Comparison of ENCODE assay signal across 1 cellular context in the genomic region with DNA sequence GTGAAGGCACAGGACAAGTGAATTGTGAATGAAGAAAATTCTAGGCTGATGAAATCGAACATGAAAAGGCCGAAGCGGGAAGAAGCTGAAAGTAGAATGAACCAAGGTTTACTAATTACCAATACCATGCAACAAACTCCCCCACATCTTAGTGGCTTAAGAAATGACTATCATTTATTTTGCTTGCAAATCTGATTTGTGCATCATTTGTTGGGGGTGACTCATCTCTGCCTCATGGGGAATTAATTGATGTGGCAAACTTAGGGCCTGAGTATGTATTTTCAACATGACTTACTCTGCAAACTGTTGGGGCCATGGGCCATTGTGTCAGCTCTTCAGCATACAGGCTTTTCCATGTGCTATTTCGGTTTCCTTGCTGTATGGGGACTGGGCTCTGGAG.
TF ChIP-seq lines count a peak whose summit lies in the region.

No MANE protein-coding gene starts in this region.

TF ChIP-seq in K562, 482 proteins besides CTCF, POLR2A, EP300 and RAD21 (continued from another document and continues in another):
- TF ChIP-seq, protein P1, sequence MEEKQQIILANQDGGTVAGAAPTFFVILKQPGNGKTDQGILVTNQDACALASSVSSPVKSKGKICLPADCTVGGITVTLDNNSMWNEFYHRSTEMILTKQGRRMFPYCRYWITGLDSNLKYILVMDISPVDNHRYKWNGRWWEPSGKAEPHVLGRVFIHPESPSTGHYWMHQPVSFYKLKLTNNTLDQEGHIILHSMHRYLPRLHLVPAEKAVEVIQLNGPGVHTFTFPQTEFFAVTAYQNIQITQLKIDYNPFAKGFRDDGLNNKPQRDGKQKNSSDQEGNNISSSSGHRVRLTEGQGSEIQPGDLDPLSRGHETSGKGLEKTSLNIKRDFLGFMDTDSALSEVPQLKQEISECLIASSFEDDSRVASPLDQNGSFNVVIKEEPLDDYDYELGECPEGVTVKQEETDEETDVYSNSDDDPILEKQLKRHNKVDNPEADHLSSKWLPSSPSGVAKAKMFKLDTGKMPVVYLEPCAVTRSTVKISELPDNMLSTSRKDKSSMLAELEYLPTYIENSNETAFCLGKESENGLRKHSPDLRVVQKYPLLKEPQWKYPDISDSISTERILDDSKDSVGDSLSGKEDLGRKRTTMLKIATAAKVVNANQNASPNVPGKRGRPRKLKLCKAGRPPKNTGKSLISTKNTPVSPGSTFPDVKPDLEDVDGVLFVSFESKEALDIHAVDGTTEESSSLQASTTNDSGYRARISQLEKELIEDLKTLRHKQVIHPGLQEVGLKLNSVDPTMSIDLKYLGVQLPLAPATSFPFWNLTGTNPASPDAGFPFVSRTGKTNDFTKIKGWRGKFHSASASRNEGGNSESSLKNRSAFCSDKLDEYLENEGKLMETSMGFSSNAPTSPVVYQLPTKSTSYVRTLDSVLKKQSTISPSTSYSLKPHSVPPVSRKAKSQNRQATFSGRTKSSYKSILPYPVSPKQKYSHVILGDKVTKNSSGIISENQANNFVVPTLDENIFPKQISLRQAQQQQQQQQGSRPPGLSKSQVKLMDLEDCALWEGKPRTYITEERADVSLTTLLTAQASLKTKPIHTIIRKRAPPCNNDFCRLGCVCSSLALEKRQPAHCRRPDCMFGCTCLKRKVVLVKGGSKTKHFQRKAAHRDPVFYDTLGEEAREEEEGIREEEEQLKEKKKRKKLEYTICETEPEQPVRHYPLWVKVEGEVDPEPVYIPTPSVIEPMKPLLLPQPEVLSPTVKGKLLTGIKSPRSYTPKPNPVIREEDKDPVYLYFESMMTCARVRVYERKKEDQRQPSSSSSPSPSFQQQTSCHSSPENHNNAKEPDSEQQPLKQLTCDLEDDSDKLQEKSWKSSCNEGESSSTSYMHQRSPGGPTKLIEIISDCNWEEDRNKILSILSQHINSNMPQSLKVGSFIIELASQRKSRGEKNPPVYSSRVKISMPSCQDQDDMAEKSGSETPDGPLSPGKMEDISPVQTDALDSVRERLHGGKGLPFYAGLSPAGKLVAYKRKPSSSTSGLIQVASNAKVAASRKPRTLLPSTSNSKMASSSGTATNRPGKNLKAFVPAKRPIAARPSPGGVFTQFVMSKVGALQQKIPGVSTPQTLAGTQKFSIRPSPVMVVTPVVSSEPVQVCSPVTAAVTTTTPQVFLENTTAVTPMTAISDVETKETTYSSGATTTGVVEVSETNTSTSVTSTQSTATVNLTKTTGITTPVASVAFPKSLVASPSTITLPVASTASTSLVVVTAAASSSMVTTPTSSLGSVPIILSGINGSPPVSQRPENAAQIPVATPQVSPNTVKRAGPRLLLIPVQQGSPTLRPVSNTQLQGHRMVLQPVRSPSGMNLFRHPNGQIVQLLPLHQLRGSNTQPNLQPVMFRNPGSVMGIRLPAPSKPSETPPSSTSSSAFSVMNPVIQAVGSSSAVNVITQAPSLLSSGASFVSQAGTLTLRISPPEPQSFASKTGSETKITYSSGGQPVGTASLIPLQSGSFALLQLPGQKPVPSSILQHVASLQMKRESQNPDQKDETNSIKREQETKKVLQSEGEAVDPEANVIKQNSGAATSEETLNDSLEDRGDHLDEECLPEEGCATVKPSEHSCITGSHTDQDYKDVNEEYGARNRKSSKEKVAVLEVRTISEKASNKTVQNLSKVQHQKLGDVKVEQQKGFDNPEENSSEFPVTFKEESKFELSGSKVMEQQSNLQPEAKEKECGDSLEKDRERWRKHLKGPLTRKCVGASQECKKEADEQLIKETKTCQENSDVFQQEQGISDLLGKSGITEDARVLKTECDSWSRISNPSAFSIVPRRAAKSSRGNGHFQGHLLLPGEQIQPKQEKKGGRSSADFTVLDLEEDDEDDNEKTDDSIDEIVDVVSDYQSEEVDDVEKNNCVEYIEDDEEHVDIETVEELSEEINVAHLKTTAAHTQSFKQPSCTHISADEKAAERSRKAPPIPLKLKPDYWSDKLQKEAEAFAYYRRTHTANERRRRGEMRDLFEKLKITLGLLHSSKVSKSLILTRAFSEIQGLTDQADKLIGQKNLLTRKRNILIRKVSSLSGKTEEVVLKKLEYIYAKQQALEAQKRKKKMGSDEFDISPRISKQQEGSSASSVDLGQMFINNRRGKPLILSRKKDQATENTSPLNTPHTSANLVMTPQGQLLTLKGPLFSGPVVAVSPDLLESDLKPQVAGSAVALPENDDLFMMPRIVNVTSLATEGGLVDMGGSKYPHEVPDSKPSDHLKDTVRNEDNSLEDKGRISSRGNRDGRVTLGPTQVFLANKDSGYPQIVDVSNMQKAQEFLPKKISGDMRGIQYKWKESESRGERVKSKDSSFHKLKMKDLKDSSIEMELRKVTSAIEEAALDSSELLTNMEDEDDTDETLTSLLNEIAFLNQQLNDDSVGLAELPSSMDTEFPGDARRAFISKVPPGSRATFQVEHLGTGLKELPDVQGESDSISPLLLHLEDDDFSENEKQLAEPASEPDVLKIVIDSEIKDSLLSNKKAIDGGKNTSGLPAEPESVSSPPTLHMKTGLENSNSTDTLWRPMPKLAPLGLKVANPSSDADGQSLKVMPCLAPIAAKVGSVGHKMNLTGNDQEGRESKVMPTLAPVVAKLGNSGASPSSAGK (IDR thresholded peaks at IDR 0.05): peak; percentile 36; the same call in 1 of the 2 replicates
- TF ChIP-seq ZNF239 (CRISPR knock-in tag; IDR thresholded peaks at IDR 0.05) (no peak), CEBPG (CRISPR knock-in tag; IDR thresholded peaks at IDR 0.05) (no peak; the same call in 1 of the 2 replicates), CEBPG (tag; conservative IDR thresholded peaks at IDR 0.05 in 1 of 2, IDR thresholded peaks at IDR 0.05 in 1 of 2) (peak in 1 of 2 experiments; percentile 64; a peak in 2 of 4 replicates), NFYB (IDR thresholded peaks at IDR 0.05; ENCODE audit: extremely low read depth, insufficient read length) (no peak), JUND (IDR thresholded peaks at IDR 0.05; ENCODE audit: borderline replicate concordance, low read depth, low read length) (peak; percentile 81), JUND (tag; IDR thresholded peaks at IDR 0.05; ENCODE audit: borderline replicate concordance, low read depth, low read length) (peak; percentile 75), JUN (IDR thresholded peaks at IDR 0.05; ENCODE audit: borderline replicate concordance, low read depth, low read length) (peak; percentile 21; the same call in 1 of the 2 replicates), JUN (CRISPR knock-in tag; IDR thresholded peaks at IDR 0.05; ENCODE audit: borderline replicate concordance) (no peak), SMARCA5 (IDR thresholded peaks at IDR 0.05) (no peak), ZNF76 (CRISPR knock-in tag; IDR thresholded peaks at IDR 0.05; ENCODE audit: borderline replicate concordance) (no peak), RBM25 (IDR thresholded peaks at IDR 0.05; ENCODE audit: low read depth, low read length, severe bottlenecking) (no peak), ARNT (IDR thresholded peaks at IDR 0.05) (no peak), SMARCE1 (IDR thresholded peaks at IDR 0.05) (0 out of 2 replicates have a peak, but pooled peaks have one; percentile 26), SOX6 (IDR thresholded peaks at IDR 0.05) (no peak), EP400 (IDR thresholded peaks at IDR 0.05) (no peak), FOS (IDR thresholded peaks at IDR 0.05; ENCODE audit: extremely low read depth, insufficient read length) (peak; percentile 14), CREB1 (IDR thresholded peaks at IDR 0.05) (no peak), CREB1 (CRISPR knock-in tag; IDR thresholded peaks at IDR 0.05) (no peak), LCOR (CRISPR knock-in tag; IDR thresholded peaks at IDR 0.05) (no peak), ETV1 (tag; conservative IDR thresholded peaks at IDR 0.05; ENCODE audit: low read depth) (no peak), NFE2 (IDR thresholded peaks at IDR 0.05; ENCODE audit: low read depth) (peak; percentile 44; the same call in 1 of the 2 replicates), RAD51 (IDR thresholded peaks at IDR 0.05; ENCODE audit: borderline replicate concordance, low read depth) (no peak), DPF2 (IDR thresholded peaks at IDR 0.05) (peak; percentile 57; the same call in 1 of the 2 replicates), FOSL1 (tag; conservative IDR thresholded peaks at IDR 0.05) (peak; percentile 92), TFAM (CRISPR knock-in tag; conservative IDR thresholded peaks at IDR 0.05) (no peak)
- TF ChIP-seq, protein P2, sequence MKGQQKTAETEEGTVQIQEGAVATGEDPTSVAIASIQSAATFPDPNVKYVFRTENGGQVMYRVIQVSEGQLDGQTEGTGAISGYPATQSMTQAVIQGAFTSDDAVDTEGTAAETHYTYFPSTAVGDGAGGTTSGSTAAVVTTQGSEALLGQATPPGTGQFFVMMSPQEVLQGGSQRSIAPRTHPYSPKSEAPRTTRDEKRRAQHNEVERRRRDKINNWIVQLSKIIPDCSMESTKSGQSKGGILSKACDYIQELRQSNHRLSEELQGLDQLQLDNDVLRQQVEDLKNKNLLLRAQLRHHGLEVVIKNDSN (CRISPR knock-in tag; IDR thresholded peaks at IDR 0.05): no peak
- TF ChIP-seq, protein P3, sequence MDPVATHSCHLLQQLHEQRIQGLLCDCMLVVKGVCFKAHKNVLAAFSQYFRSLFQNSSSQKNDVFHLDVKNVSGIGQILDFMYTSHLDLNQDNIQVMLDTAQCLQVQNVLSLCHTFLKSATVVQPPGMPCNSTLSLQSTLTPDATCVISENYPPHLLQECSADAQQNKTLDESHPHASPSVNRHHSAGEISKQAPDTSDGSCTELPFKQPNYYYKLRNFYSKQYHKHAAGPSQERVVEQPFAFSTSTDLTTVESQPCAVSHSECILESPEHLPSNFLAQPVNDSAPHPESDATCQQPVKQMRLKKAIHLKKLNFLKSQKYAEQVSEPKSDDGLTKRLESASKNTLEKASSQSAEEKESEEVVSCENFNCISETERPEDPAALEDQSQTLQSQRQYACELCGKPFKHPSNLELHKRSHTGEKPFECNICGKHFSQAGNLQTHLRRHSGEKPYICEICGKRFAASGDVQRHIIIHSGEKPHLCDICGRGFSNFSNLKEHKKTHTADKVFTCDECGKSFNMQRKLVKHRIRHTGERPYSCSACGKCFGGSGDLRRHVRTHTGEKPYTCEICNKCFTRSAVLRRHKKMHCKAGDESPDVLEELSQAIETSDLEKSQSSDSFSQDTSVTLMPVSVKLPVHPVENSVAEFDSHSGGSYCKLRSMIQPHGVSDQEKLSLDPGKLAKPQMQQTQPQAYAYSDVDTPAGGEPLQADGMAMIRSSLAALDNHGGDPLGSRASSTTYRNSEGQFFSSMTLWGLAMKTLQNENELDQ (CRISPR knock-in tag; IDR thresholded peaks at IDR 0.05; ENCODE audit: borderline replicate concordance): peak; percentile 18; the same call in 1 of the 2 replicates
- TF ChIP-seq, protein P4, sequence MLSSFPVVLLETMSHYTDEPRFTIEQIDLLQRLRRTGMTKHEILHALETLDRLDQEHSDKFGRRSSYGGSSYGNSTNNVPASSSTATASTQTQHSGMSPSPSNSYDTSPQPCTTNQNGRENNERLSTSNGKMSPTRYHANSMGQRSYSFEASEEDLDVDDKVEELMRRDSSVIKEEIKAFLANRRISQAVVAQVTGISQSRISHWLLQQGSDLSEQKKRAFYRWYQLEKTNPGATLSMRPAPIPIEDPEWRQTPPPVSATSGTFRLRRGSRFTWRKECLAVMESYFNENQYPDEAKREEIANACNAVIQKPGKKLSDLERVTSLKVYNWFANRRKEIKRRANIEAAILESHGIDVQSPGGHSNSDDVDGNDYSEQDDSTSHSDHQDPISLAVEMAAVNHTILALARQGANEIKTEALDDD (IDR thresholded peaks at IDR 0.05): 0 out of 2 replicates have a peak, but pooled peaks have one; percentile 21
- TF ChIP-seq, protein P5, sequence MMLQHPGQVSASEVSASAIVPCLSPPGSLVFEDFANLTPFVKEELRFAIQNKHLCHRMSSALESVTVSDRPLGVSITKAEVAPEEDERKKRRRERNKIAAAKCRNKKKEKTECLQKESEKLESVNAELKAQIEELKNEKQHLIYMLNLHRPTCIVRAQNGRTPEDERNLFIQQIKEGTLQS (IDR thresholded peaks at IDR 0.05): peak; percentile 93
- TF ChIP-seq, protein P5 (CRISPR knock-in tag; conservative IDR thresholded peaks at IDR 0.05): 0 out of 2 replicates have a peak, but pooled peaks have one; percentile 55
- TF ChIP-seq, protein P6, sequence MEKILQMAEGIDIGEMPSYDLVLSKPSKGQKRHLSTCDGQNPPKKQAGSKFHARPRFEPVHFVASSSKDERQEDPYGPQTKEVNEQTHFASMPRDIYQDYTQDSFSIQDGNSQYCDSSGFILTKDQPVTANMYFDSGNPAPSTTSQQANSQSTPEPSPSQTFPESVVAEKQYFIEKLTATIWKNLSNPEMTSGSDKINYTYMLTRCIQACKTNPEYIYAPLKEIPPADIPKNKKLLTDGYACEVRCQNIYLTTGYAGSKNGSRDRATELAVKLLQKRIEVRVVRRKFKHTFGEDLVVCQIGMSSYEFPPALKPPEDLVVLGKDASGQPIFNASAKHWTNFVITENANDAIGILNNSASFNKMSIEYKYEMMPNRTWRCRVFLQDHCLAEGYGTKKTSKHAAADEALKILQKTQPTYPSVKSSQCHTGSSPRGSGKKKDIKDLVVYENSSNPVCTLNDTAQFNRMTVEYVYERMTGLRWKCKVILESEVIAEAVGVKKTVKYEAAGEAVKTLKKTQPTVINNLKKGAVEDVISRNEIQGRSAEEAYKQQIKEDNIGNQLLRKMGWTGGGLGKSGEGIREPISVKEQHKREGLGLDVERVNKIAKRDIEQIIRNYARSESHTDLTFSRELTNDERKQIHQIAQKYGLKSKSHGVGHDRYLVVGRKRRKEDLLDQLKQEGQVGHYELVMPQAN (IDR thresholded peaks at IDR 0.05; ENCODE audit: borderline replicate concordance): no peak
- TF ChIP-seq, protein P7, sequence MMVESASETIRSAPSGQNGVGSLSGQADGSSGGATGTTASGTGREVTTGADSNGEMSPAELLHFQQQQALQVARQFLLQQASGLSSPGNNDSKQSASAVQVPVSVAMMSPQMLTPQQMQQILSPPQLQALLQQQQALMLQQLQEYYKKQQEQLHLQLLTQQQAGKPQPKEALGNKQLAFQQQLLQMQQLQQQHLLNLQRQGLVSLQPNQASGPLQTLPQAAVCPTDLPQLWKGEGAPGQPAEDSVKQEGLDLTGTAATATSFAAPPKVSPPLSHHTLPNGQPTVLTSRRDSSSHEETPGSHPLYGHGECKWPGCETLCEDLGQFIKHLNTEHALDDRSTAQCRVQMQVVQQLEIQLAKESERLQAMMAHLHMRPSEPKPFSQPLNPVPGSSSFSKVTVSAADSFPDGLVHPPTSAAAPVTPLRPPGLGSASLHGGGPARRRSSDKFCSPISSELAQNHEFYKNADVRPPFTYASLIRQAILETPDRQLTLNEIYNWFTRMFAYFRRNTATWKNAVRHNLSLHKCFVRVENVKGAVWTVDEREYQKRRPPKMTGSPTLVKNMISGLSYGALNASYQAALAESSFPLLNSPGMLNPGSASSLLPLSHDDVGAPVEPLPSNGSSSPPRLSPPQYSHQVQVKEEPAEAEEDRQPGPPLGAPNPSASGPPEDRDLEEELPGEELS (CRISPR knock-in tag; IDR thresholded peaks at IDR 0.05; ENCODE audit: borderline replicate concordance): peak; percentile 55; the same call in 1 of the 2 replicates
- TF ChIP-seq, protein P8, sequence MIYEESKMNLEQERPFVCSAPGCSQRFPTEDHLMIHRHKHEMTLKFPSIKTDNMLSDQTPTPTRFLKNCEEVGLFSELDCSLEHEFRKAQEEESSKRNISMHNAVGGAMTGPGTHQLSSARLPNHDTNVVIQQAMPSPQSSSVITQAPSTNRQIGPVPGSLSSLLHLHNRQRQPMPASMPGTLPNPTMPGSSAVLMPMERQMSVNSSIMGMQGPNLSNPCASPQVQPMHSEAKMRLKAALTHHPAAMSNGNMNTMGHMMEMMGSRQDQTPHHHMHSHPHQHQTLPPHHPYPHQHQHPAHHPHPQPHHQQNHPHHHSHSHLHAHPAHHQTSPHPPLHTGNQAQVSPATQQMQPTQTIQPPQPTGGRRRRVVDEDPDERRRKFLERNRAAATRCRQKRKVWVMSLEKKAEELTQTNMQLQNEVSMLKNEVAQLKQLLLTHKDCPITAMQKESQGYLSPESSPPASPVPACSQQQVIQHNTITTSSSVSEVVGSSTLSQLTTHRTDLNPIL (CRISPR knock-in tag; IDR thresholded peaks at IDR 0.05): no peak
